ENCODE assay signal across 11 cellular contexts in the genomic region with DNA sequence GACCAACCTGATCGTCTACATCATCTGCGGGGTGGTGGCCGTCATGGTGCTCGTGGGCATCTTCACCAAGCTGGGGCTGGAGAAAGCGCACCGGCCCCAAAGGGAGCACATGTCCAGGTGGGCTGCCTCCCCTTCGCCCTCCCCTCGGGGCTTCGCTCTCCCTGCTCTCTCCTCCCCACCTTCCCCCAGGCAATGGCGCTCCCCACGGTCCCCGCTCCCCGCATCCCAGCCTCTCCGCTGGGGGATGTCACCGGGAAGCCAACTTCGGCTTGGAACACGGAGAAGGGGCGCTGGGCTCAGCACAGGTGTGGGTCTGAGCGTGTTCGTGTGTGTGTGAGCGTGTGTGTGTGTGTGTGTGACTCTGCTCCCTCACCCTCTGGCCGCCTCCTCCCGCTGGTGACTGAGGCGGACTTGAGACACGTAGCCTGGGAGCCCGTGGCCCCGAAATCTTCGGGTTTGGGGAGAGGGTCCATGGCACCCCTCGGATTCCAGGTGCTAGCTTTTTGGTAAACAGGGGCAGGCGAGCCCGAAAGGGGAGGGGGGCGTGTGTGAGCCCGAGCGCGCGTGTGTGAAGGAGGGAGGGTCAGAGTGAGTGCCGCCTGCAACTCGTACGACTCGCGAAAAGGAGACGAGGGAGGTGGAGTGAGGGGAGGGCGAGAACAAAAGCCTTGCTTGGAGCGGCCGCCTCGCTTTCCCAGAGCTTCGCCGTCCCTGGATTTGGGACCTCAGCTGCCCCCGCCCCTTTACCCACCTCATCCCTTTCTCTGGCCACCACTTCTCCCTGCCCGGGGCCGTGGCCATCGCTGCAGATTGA. TPM values are rescaled to one million over a fixed set of nuclear protein-coding genes. Genes with fewer than 3 reads are reported as not detected.
DNase-seq lines count a peak whose midpoint lies in the region; ATAC-seq lines count a peak whose summit lies in the region.
"Had no signal": no experiment of that assay in that cellular context is flagged by ENCODE, and none has a peak within 500 bp of the region (broad histone marks: within the 10 kb centered on the region; RNA-seq: fewer than 3 reads in every experiment).

No MANE protein-coding gene starts in this region.

- POLR2A ChIA-PET in T-cell (lab: Charles Lee): no interaction called here

- CTCF ChIA-PET in T-cell (lab: Charles Lee): no interaction called here

- peaks cover 0 to 11% (median 5%) of the 10 kb centered on the region in 3 donors for H3K4me1 Mint-ChIP-seq in T-cell

- ATAC-seq in GM21447 (IDR thresholded peaks at IDR 0.05; ENCODE audit: unreplicated experiment): no peak
- no peak for ATAC-seq in T-cell (replicated peaks in 1 of 4)

- H3K9me3 Mint-ChIP-seq in T-cell: no peaks in the 10 kb centered on the region

- H3K9ac ChIP-seq in rectal smooth muscle tissue (ENCODE audit: low read length): no peak overlapping the region

- H3K27me3 ChIP-seq in rectal smooth muscle tissue (ENCODE audit: control insufficient read depth, insufficient read depth, low read length): peaks cover 9% of the 10 kb centered on the region

- H3K36me3 ChIP-seq in rectal smooth muscle tissue (ENCODE audit: control insufficient read depth, insufficient read depth, low read length): no peaks in the 10 kb centered on the region

- no peak overlapping the region for H3K27ac Mint-ChIP-seq in T-cell

- no peaks in the 10 kb centered on the region for H3K4me1 ChIP-seq in rectal smooth muscle tissue (ENCODE audit: control insufficient read depth, insufficient read depth, low read length)

- H3K4me3 Mint-ChIP-seq in T-cell: peak overlapping the region in 1 of 3 donors; percentile 32

- peak overlapping the region; percentile 51 for H3K4me3 ChIP-seq in rectal smooth muscle tissue (ENCODE audit: low read length)

- H3K27me3 Mint-ChIP-seq in T-cell: peaks cover 42 to 65% of the 10 kb centered on the region in 2 donors

- DNase-seq in NCI-H524 (lab: John Stamatoyannopoulos, UW): peak; percentile 23 to 46
- DNase-seq in NCI-H524 treated with DMSO at 0.1 percent for 48 hours (lab: John Stamatoyannopoulos, UW): no peak
- peak; percentile 49 for DNase-seq in NCI-H69 (lab: John Stamatoyannopoulos, UW)
- DNase-seq in glomerular visceral epithelial cell (ENCODE audit: extremely low spot score): peak; percentile 44
- no peak for DNase-seq in dermis blood vessel endothelial cell
- no peak for DNase-seq in T-cell
- DNase-seq: activated effector memory CD4-positive, alpha-beta T cell treated with Interleukin-2 at 50 U/mL for 16 hours; NCI-H187 had no signal

- H3K36me3 Mint-ChIP-seq in T-cell: no peaks in the 10 kb centered on the region

- H3K27ac ChIP-seq in rectal smooth muscle tissue (ENCODE audit: low read depth, low read length): peak overlapping the region; percentile 28

RNA-seq across cellular contexts. Expression of gene SHISA9, which starts 1.3 kb away (rescaled TPM):
- total RNA-seq in dermis blood vessel endothelial cell (0.17 and 0.19 TPM in 2 replicates), T-cell (under 1 TPM in 1 of 5 donors, not detected in 4; 0.06 TPM)
- total RNA-seq: A673 had no signal

Comparison
In these comparisons a context has a peak if more than half of its experiments do, and no peak if none do; other contexts are left out.
1. DNase-seq: peak in NCI-H524 (2 of 2), NCI-H69 (single experiment) and glomerular visceral epithelial cell (single experiment); none in NCI-H524 treated with DMSO at 0.1 percent for 48 hours (single experiment), dermis blood vessel endothelial cell (single experiment) and T-cell (0 of 34).